9 cellular contexts compared by ENCODE assay signal in genomic region chr16:67965668-67966548, GRCh38. TPM values are rescaled to one million over a fixed set of nuclear protein-coding genes. Genes with fewer than 3 reads are reported as not detected.
A peak's percentile ranks its signal among the peaks of the same experiment; 100 is the strongest.
DNase-seq lines count a peak whose midpoint lies in the region; ATAC-seq and TF ChIP-seq lines count a peak whose summit lies in the region.
"Had no signal": no experiment of that assay in that cellular context is flagged by ENCODE, and none has a peak within 500 bp of the region (broad histone marks: within the 10 kb centered on the region; RNA-seq: fewer than 3 reads in every experiment).

No MANE protein-coding gene starts in this region.

- H3K27me3 Mint-ChIP-seq in progenitor cell of endocrine pancreas = no peaks in the 10 kb centered on the region

- H3K27ac ChIP-seq in BLaER1 treated with 17β-estradiol and CSF1 and Interleukin-3, amounts not matched to agents 10 nM and 100 nM = no peak overlapping the region; a peak in 1 of 22 replicates
- H3K27ac ChIP-seq in RWPE2 (ENCODE audit: poor library complexity, severe bottlenecking) = peak overlapping the region; percentile 77
- H3K27ac ChIP-seq in MM.1S (ENCODE audit: low read length) = no peak overlapping the region; the same call in 1 of the 2 replicates
- H3K27ac ChIP-seq: SK-N-MC had no signal

- H3K9ac ChIP-seq in BLaER1 treated with 17β-estradiol and CSF1 and Interleukin-3, amounts not matched to agents 10 nM and 100 nM = peak overlapping the region in 4 of 11 experiments; percentile 42 to 85 (median 54); a peak in 6 of 22 replicates
- no peak overlapping the region for H3K9ac ChIP-seq in MM.1S (ENCODE audit: low read length)

- no peak overlapping the region; a peak in 1 of 20 replicates for H3K4me3 ChIP-seq in BLaER1 treated with 17β-estradiol and CSF1 and Interleukin-3, amounts not matched to agents 10 nM and 100 nM
- peak overlapping the region; percentile 77 for H3K4me3 ChIP-seq in RWPE2 (ENCODE audit: severe bottlenecking)
- no peak overlapping the region for H3K4me3 ChIP-seq in MM.1S (ENCODE audit: low read length)
- H3K4me3 ChIP-seq: SK-N-MC had no signal

- peak overlapping the region; percentile 64 for H3K27ac Mint-ChIP-seq in progenitor cell of endocrine pancreas

- H3K4me1 ChIP-seq in BLaER1 treated with 17β-estradiol and CSF1 and Interleukin-3, amounts not matched to agents 10 nM and 100 nM = peaks cover 24 to 54% (median 43%) of the 10 kb centered on the region in 10 experiments
- H3K4me1 ChIP-seq in RWPE2 (ENCODE audit: insufficient read depth, poor library complexity, severe bottlenecking) (peaks cover 28% of the 10 kb centered on the region), MM.1S (ENCODE audit: low read length) (peaks cover 37% of the 10 kb centered on the region)

- H3K79me2 ChIP-seq in MM.1S (ENCODE audit: low read length) = peaks cover 22% of the 10 kb centered on the region

- H3K9me3 ChIP-seq in BLaER1 treated with 17β-estradiol and CSF1 and Interleukin-3, amounts not matched to agents 10 nM and 100 nM (replicated peaks in 1 of 11) = no peaks in the 10 kb centered on the region
- H3K9me3 ChIP-seq in RWPE2 (ENCODE audit: severe bottlenecking) (no peaks in the 10 kb centered on the region), MM.1S (replicated peaks; ENCODE audit: insufficient read depth, low read length) (no peaks in the 10 kb centered on the region)

- peak overlapping the region; percentile 98 for H3K4me3 Mint-ChIP-seq in progenitor cell of endocrine pancreas (ENCODE audit: low read depth)

- H3K36me3 Mint-ChIP-seq in progenitor cell of endocrine pancreas (ENCODE audit: insufficient read depth) = peaks cover 7% of the 10 kb centered on the region

- H2AFZ ChIP-seq in MM.1S (ENCODE audit: low read length) = no peak overlapping the region

- H3K4me2 ChIP-seq in BLaER1 treated with 17β-estradiol and CSF1 and Interleukin-3, amounts not matched to agents 10 nM and 100 nM = peak overlapping the region; percentile 75 to 99 (median 96)
- no peak overlapping the region for H3K4me2 ChIP-seq in MM.1S (ENCODE audit: low read depth, low read length)

- no peaks in the 10 kb centered on the region for H3K27me3 ChIP-seq in BLaER1 treated with 17β-estradiol and CSF1 and Interleukin-3, amounts not matched to agents 10 nM and 100 nM
- H3K27me3 ChIP-seq in RWPE2 (ENCODE audit: insufficient read depth, poor library complexity, severe bottlenecking) (no peaks in the 10 kb centered on the region), MM.1S (replicated peaks; ENCODE audit: insufficient read depth, low read length) (no peaks in the 10 kb centered on the region)

- H3K9me3 Mint-ChIP-seq in progenitor cell of endocrine pancreas (ENCODE audit: low read depth) = no peaks in the 10 kb centered on the region

- H3K9me2 ChIP-seq in MM.1S (replicated peaks; ENCODE audit: insufficient read depth, low read length) = no peaks in the 10 kb centered on the region

- H3K4me1 Mint-ChIP-seq in progenitor cell of endocrine pancreas (ENCODE audit: low read depth) = peaks cover 29% of the 10 kb centered on the region

- ATAC-seq in RWPE2 (ENCODE audit: low read depth) = peak; percentile 15; the same call in 1 of the 3 replicates
- no peak for ATAC-seq in HG02973 (IDR thresholded peaks at IDR 0.05; ENCODE audit: unreplicated experiment)

- peaks cover 7 to 33% (median 26%) of the 10 kb centered on the region in 11 experiments; a peak in 17 of 22 replicates for H3K36me3 ChIP-seq in BLaER1 treated with 17β-estradiol and CSF1 and Interleukin-3, amounts not matched to agents 10 nM and 100 nM
- H3K36me3 ChIP-seq in RWPE2 (ENCODE audit: low read depth) (peaks cover 38% of the 10 kb centered on the region), MM.1S (replicated peaks; ENCODE audit: insufficient read depth, low read length) (no peaks in the 10 kb centered on the region)

- TF ChIP-seq CTCF in RWPE2 (IDR thresholded peaks at IDR 0.05; ENCODE audit: poor library complexity, severe bottlenecking) (no peak), progenitor cell of endocrine pancreas (IDR thresholded peaks at IDR 0.05; ENCODE audit: unreplicated experiment) (no peak), MM.1S (IDR thresholded peaks at IDR 0.05; ENCODE audit: low read length) (no peak)

- H3F3A ChIP-seq in MM.1S (ENCODE audit: insufficient read depth, low read length) = peaks cover 19% of the 10 kb centered on the region

- no peak for DNase-seq in RWPE2 (ENCODE audit: low spot score)
- peak; percentile 20 for DNase-seq in fibroblast of peridontal ligament (ENCODE audit: extremely low read depth)
- no peak for DNase-seq in progenitor cell of endocrine pancreas (ENCODE audit: low spot score, unreplicated experiment)
- DNase-seq in NCI-H345 (lab: John Stamatoyannopoulos, UW) = no peak
- DNase-seq in MM.1S = no peak
- no peak for DNase-seq in KG1 (lab: John Stamatoyannopoulos, UW)

- peaks cover 5 to 53% (median 20%) of the 10 kb centered on the region in 11 experiments; a peak in 15 of 22 replicates for H4K20me1 ChIP-seq in BLaER1 treated with 17β-estradiol and CSF1 and Interleukin-3, amounts not matched to agents 10 nM and 100 nM
- H4K20me1 ChIP-seq in MM.1S (ENCODE audit: insufficient read depth, low read length) = no peaks in the 10 kb centered on the region

RNA-seq across cellular contexts. Expression of gene SLC12A4, which starts 2.5 kb away (rescaled TPM):
- total RNA-seq in progenitor cell of endocrine pancreas = 74.3 and 75.6 TPM in 2 replicates

RNA-seq across cellular contexts. Expression of gene DPEP3, which starts 14.4 kb away (rescaled TPM):
- total RNA-seq in progenitor cell of endocrine pancreas = not detected in 2 replicates

RNA-seq across cellular contexts. Expression of gene LCAT, which starts 22.0 kb away (rescaled TPM):
- total RNA-seq in progenitor cell of endocrine pancreas = 31.9 and 32.1 TPM in 2 replicates

RNA-seq across cellular contexts. Expression of gene PSMB10, which starts 29.3 kb away (rescaled TPM):
- total RNA-seq in progenitor cell of endocrine pancreas = 9.8 and 10.6 TPM in 2 replicates

RNA-seq across cellular contexts. Expression of gene DPEP2, which starts 33.4 kb away (rescaled TPM):
- total RNA-seq in progenitor cell of endocrine pancreas = not detected in 2 replicates
